In genomic region chr14:63672417-63673180, GRCh38 we compare ENCODE assay signal across 10 cellular contexts. TPM values are rescaled to one million over a fixed set of nuclear protein-coding genes. Genes with fewer than 3 reads are reported as not detected.
DNase-seq lines count a peak whose midpoint lies in the region; ATAC-seq lines count a peak whose summit lies in the region.
"Had no signal": no experiment of that assay in that cellular context is flagged by ENCODE, and none has a peak within 500 bp of the region (broad histone marks: within the 10 kb centered on the region; RNA-seq: fewer than 3 reads in every experiment).

No MANE protein-coding gene starts in this region.

- no peak overlapping the region for H3K9ac ChIP-seq in neuronal stem cell (ENCODE audit: low read depth, low read length, poor library complexity)

- no peak overlapping the region for H3K4me3 ChIP-seq in neuronal stem cell (ENCODE audit: low read length in 2 of 2)

- no peak overlapping the region for H2AK5ac ChIP-seq in neuronal stem cell (ENCODE audit: low read depth, low read length)

- H3K79me1 ChIP-seq in neuronal stem cell (ENCODE audit: low read depth, low read length) = no peaks in the 10 kb centered on the region

- no peaks in the 10 kb centered on the region for H3K27me3 Mint-ChIP-seq in activated naive CD8-positive, alpha-beta T cell treated with anti-CD3 and anti-CD28 coated beads for 36 hours

- H3K23ac ChIP-seq in neuronal stem cell (ENCODE audit: low read depth, low read length, poor library complexity) = no peak overlapping the region

- H3K14ac ChIP-seq in neuronal stem cell (ENCODE audit: low read length) = no peak overlapping the region

- no peaks in the 10 kb centered on the region for H3K36me3 Mint-ChIP-seq in activated naive CD8-positive, alpha-beta T cell treated with anti-CD3 and anti-CD28 coated beads for 36 hours
- H3K36me3 Mint-ChIP-seq: activated naive CD4-positive, alpha-beta T cell treated with anti-CD3 and anti-CD28 coated beads, Interleukin-2, amount 50 U/mL, for 72 hours had no signal

- no peak overlapping the region for H2AFZ ChIP-seq in neuronal stem cell (ENCODE audit: low read length)

- no peak overlapping the region for H2BK120ac ChIP-seq in neuronal stem cell (ENCODE audit: low read depth, low read length)

- H3K9me3 Mint-ChIP-seq in activated naive CD8-positive, alpha-beta T cell treated with anti-CD3 and anti-CD28 coated beads for 36 hours = no peaks in the 10 kb centered on the region
- H3K9me3 Mint-ChIP-seq: activated naive CD4-positive, alpha-beta T cell treated with anti-CD3 and anti-CD28 coated beads, Interleukin-2, amount 50 U/mL, for 72 hours had no signal

- no CpG with 5 or more reads among the region's 7 CpGs for WGBS in neuronal stem cell (ENCODE audit: extremely low coverage in 2 of 2, insufficient read length in 2 of 2, insufficient replicate concordance in 1 of 2), 2 donors

- no peak overlapping the region for H4K8ac ChIP-seq in neuronal stem cell (ENCODE audit: low read depth, low read length)

- no peaks in the 10 kb centered on the region for H3K27me3 ChIP-seq in neuronal stem cell (ENCODE audit: control insufficient read depth in 3 of 3, insufficient read depth in 3 of 3, low read depth in 1 of 3, low read length in 3 of 3)

- no peak overlapping the region for H4K91ac ChIP-seq in neuronal stem cell (ENCODE audit: low read depth, low read length, poor library complexity)

- no peak overlapping the region for H2BK15ac ChIP-seq in neuronal stem cell (ENCODE audit: low read length)

- H3K4me1 ChIP-seq in neuronal stem cell (ENCODE audit: control insufficient read depth in 2 of 2, insufficient read depth in 1 of 2, low read depth in 1 of 2, low read length in 2 of 2) = no peaks in the 10 kb centered on the region

- H3K4ac ChIP-seq in neuronal stem cell (ENCODE audit: low read length) = no peak overlapping the region

- no peak overlapping the region for H3K18ac ChIP-seq in neuronal stem cell (ENCODE audit: low read length)

- H3K4me3 Mint-ChIP-seq in activated naive CD8-positive, alpha-beta T cell treated with anti-CD3 and anti-CD28 coated beads for 36 hours = no peak overlapping the region

- H2BK5ac ChIP-seq in neuronal stem cell (ENCODE audit: low read length) = no peak overlapping the region

- no peaks in the 10 kb centered on the region for H3K36me3 ChIP-seq in neuronal stem cell (replicated peaks in 1 of 2; ENCODE audit: control insufficient read depth in 2 of 2, insufficient read depth in 2 of 2, low read length in 2 of 2)

- no peak overlapping the region for H2BK12ac ChIP-seq in neuronal stem cell (ENCODE audit: low read length)

- no peak overlapping the region for H3K27ac Mint-ChIP-seq in activated naive CD8-positive, alpha-beta T cell treated with anti-CD3 and anti-CD28 coated beads for 36 hours
- H3K27ac Mint-ChIP-seq: activated naive CD4-positive, alpha-beta T cell treated with anti-CD3 and anti-CD28 coated beads, Interleukin-2, amount 50 U/mL, for 72 hours had no signal

- peak; percentile 18 for DNase-seq in EL
- peak; percentile 18 for DNase-seq in fibroblast of peridontal ligament (ENCODE audit: extremely low read depth)
- DNase-seq in activated naive CD8-positive, alpha-beta T cell treated with anti-CD3 and anti-CD28 coated beads for 36 hours = no peak
- DNase-seq in SW480 (ENCODE audit: low spot score) = no peak
- no peak for DNase-seq in DMS 273 (lab: John Stamatoyannopoulos, UW; ENCODE audit: unreplicated experiment)
- DNase-seq in neuronal stem cell (ENCODE audit: low spot score) = no peak
- DNase-seq: DND-41 had no signal

- no peak overlapping the region for H3K27ac ChIP-seq in neuronal stem cell (replicated peaks; ENCODE audit: low read length)

- no peaks in the 10 kb centered on the region for H3K4me1 Mint-ChIP-seq in activated naive CD8-positive, alpha-beta T cell treated with anti-CD3 and anti-CD28 coated beads for 36 hours

- H3K4me2 ChIP-seq in neuronal stem cell (ENCODE audit: insufficient read depth, low read length, poor library complexity, severe bottlenecking) = no peak overlapping the region

- ATAC-seq in GM21423 (IDR thresholded peaks at IDR 0.05; ENCODE audit: unreplicated experiment) (peak; percentile 80), HG03442 (IDR thresholded peaks at IDR 0.05; ENCODE audit: unreplicated experiment) (peak; percentile 47)
- ATAC-seq: activated naive CD4-positive, alpha-beta T cell treated with anti-CD3 and anti-CD28 coated beads, Interleukin-2, amount 50 U/mL, for 72 hours had no signal

- H3K9me3 ChIP-seq in neuronal stem cell (replicated peaks in 1 of 2; ENCODE audit: control insufficient read depth in 2 of 2, insufficient read depth in 1 of 2, low read depth in 1 of 2, low read length in 2 of 2) = no peaks in the 10 kb centered on the region

RNA-seq across cellular contexts. Expression of gene WDR89, which starts 30.9 kb away (rescaled TPM):
- total RNA-seq in activated naive CD8-positive, alpha-beta T cell treated with anti-CD3 and anti-CD28 coated beads for 36 hours = 10 to 100 TPM; 24.7 to 28.2 TPM
- polyA plus RNA-seq in neuronal stem cell (2013, experiment 1 of 2) = 16.9 TPM
- 16.9 TPM for polyA plus RNA-seq in neuronal stem cell (2013, experiment 2 of 2)

RNA-seq across cellular contexts. Expression of gene SGPP1, which starts 55.3 kb away (rescaled TPM):
- 10 to 100 TPM; 11.0 to 11.6 TPM for total RNA-seq in activated naive CD8-positive, alpha-beta T cell treated with anti-CD3 and anti-CD28 coated beads for 36 hours
- 6.6 TPM for polyA plus RNA-seq in neuronal stem cell (2013, experiment 1 of 2)
- polyA plus RNA-seq in neuronal stem cell (2013, experiment 2 of 2) = 6.7 TPM

Comparison
In these comparisons a context has a peak if more than half of its experiments do, and no peak if none do; other contexts are left out.
1. DNase-seq: peak in EL (single experiment) and fibroblast of peridontal ligament (single experiment); none in activated naive CD8-positive, alpha-beta T cell treated with anti-CD3 and anti-CD28 coated beads for 36 hours (single experiment), SW480 (single experiment), DMS 273 (single experiment) and neuronal stem cell (single experiment).